In the genomic region with DNA sequence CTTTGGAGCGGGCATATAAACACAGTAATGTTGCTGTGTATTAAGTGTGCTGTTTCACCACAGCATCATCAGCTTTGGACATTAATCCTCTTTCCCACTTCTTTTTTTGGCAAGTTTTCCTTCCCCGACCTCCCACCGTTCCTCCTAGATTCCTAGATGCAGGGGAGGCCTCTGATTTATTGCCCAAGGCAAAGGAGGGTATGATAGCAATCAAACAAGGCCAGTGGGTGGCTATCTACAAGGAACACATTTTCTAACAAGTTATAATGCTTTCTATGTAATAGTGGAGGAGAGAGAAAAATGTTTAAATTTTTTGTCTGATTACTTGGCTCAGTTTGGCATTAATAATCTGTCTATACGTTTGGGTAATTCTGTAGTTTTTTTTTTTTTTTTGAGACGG, we compare ENCODE assay signal across 21 cellular contexts.
"Had no signal": no experiment of that assay in that cellular context is flagged by ENCODE, and none has a peak within 500 bp of the region (broad histone marks: within the 10 kb centered on the region; RNA-seq: fewer than 3 reads in every experiment).

No MANE protein-coding gene starts in this region.

- H3K27me3 ChIP-seq: colonic mucosa, esophagus muscularis mucosa, foreskin keratinocyte, gastroesophageal sphincter, heart left ventricle, hepatocyte, left lung had no signal

- H3K4me3 ChIP-seq: colonic mucosa, esophagus muscularis mucosa, gastroesophageal sphincter, heart left ventricle, hepatocyte, left lung, lower lobe of right lung had no signal

- H3K27me3 Mint-ChIP-seq: dendritic cell treated with granulocyte-macrophage colony-stimulating factor and Interleukin-4, amounts not matched to agents 40 ng/mL and 50 ng/mL, for 4 days; effector memory CD8-positive, alpha-beta T cell; naive thymus-derived CD4-positive, alpha-beta T cell had no signal

- H3K9me3 Mint-ChIP-seq: dendritic cell treated with granulocyte-macrophage colony-stimulating factor and Interleukin-4, amounts not matched to agents 40 ng/mL and 50 ng/mL, for 4 days; effector memory CD8-positive, alpha-beta T cell; immature natural killer cell; naive thymus-derived CD4-positive, alpha-beta T cell had no signal

- ATAC-seq: effector memory CD8-positive, alpha-beta T cell; foreskin keratinocyte; gastroesophageal sphincter; heart left ventricle; left lung; left ventricle myocardium superior; lower lobe of right lung; naive thymus-derived CD4-positive, alpha-beta T cell had no signal

- H3K27ac ChIP-seq: colonic mucosa, esophagus muscularis mucosa, foreskin keratinocyte, gastroesophageal sphincter, heart left ventricle, hepatocyte, left lung, lower lobe of right lung had no signal

- DNase-seq: colonic mucosa; cortex of kidney; effector CD8-positive, alpha-beta T cell; effector memory CD8-positive, alpha-beta T cell; foreskin keratinocyte; heart left ventricle; hypothalamus; immature natural killer cell; islet precursor cell; kidney; kidney glomerular epithelial cell; left lung; left ventricle myocardium superior; lower lobe of right lung; mesenchymal stem cell; midbrain; naive thymus-derived CD4-positive, alpha-beta T cell had no signal

- H3K4me1 ChIP-seq: colonic mucosa, foreskin keratinocyte had no signal

- H3K9me3 ChIP-seq: colonic mucosa, esophagus muscularis mucosa, gastroesophageal sphincter, heart left ventricle, left lung, lower lobe of right lung had no signal

- H3K4me3 Mint-ChIP-seq: dendritic cell treated with granulocyte-macrophage colony-stimulating factor and Interleukin-4, amounts not matched to agents 40 ng/mL and 50 ng/mL, for 4 days; effector memory CD8-positive, alpha-beta T cell; immature natural killer cell; naive thymus-derived CD4-positive, alpha-beta T cell had no signal

- H3K27ac Mint-ChIP-seq: dendritic cell treated with granulocyte-macrophage colony-stimulating factor and Interleukin-4, amounts not matched to agents 40 ng/mL and 50 ng/mL, for 4 days; immature natural killer cell; naive thymus-derived CD4-positive, alpha-beta T cell had no signal
